ENCODE assay signal across 10 cellular contexts in genomic region chr7:44914992-44915607, GRCh38. TPM values are rescaled to one million over a fixed set of nuclear protein-coding genes. Genes with fewer than 3 reads are reported as not detected.
DNase-seq lines count a peak whose midpoint lies in the region; ATAC-seq and TF ChIP-seq lines count a peak whose summit lies in the region.
"Had no signal": no experiment of that assay in that cellular context is flagged by ENCODE, and none has a peak within 500 bp of the region (broad histone marks: within the 10 kb centered on the region; RNA-seq: fewer than 3 reads in every experiment).

No MANE protein-coding gene starts in this region.

- H3K27ac Mint-ChIP-seq in CD8-positive, alpha-beta T cell = peak overlapping the region; percentile 87

- peaks cover 4% of the 10 kb centered on the region for H3K4me1 Mint-ChIP-seq in CD8-positive, alpha-beta T cell (ENCODE audit: low read depth)

- no peak overlapping the region for H3K9ac ChIP-seq in neuronal stem cell (ENCODE audit: low read depth, low read length, poor library complexity)

- no peak overlapping the region for H2BK5ac ChIP-seq in neuronal stem cell (ENCODE audit: low read length)

- TF ChIP-seq CTCF in CD8-positive, alpha-beta T cell (IDR thresholded peaks at IDR 0.05) = no peak

- no peaks in the 10 kb centered on the region for H3K27me3 ChIP-seq in CD8-positive, alpha-beta T cell (ENCODE audit: insufficient read depth, low read length)
- peaks cover 0 to 2% (median 0%) of the 10 kb centered on the region in 3 experiments for H3K27me3 ChIP-seq in neuronal stem cell (ENCODE audit: control insufficient read depth in 3 of 3, insufficient read depth in 3 of 3, low read depth in 1 of 3, low read length in 3 of 3)
- H3K27me3 ChIP-seq: BLaER1 treated with 17β-estradiol and CSF1 and Interleukin-3, amounts not matched to agents 10 nM and 100 nM had no signal

- H3K79me1 ChIP-seq in neuronal stem cell (ENCODE audit: low read depth, low read length) = no peaks in the 10 kb centered on the region

- WGBS in neuronal stem cell (ENCODE audit: extremely low coverage in 2 of 2, insufficient read length in 2 of 2, insufficient replicate concordance in 1 of 2), 2 donors = no CpG with 5 or more reads among the region's 10 CpGs

- H3K9me3 Mint-ChIP-seq in CD8-positive, alpha-beta T cell = no peaks in the 10 kb centered on the region

- H3K4me1 ChIP-seq in CD8-positive, alpha-beta T cell (ENCODE audit: insufficient read depth, low read length) = no peaks in the 10 kb centered on the region
- H3K4me1 ChIP-seq in neuronal stem cell (ENCODE audit: control insufficient read depth in 2 of 2, insufficient read depth in 1 of 2, low read depth in 1 of 2, low read length in 2 of 2) = peaks cover 0 to 2% of the 10 kb centered on the region in 2 donors

- H3K27me3 Mint-ChIP-seq in CD8-positive, alpha-beta T cell (ENCODE audit: low read depth) = no peaks in the 10 kb centered on the region

- no peak overlapping the region for H3K4ac ChIP-seq in neuronal stem cell (ENCODE audit: low read length)

- H3K4me2 ChIP-seq in neuronal stem cell (ENCODE audit: insufficient read depth, low read length, poor library complexity, severe bottlenecking) = no peak overlapping the region

- peak; percentile 25 to 86 (median 54) for DNase-seq in CD8-positive, alpha-beta T cell
- peak; percentile 76 for DNase-seq in activated CD8-positive, alpha-beta memory T cell treated with anti-CD3 and anti-CD28 coated beads, Interleukin-2, amount 50 U/mL, for 48 hours
- DNase-seq in neuronal stem cell (ENCODE audit: low spot score) = no peak
- DNase-seq in DMS114 treated with DMSO at 0.1 percent for 48 hours (lab: John Stamatoyannopoulos, UW; ENCODE audit: unreplicated experiment) = no peak
- DNase-seq in cerebellar nuclear complex (lab: John Stamatoyannopoulos, UW) = no peak
- DNase-seq in 8988T = no peak
- no peak for DNase-seq in HPDE6-E6E7 (ENCODE audit: extremely low spot score)
- DNase-seq: NCI-H345 had no signal

- POLR2A ChIA-PET in CD8-positive, alpha-beta T cell (lab: Charles Lee) = interaction anchor here (0.6 kb wide), 1 partner anchor 30 kb away, joined by 4 read pairs; the partner anchor contains the start of gene PURB

- no peak overlapping the region for H3K23ac ChIP-seq in neuronal stem cell (ENCODE audit: low read depth, low read length, poor library complexity)

- intact Hi-C loops in CD8-positive, alpha-beta T cell (cut with DNase I, micrococcal nuclease) = loop anchor here (1.0 to 2.0 kb wide), 2 partner anchors 30 kb away; partner anchors contain the start of gene PURB (in 2 of the 2)

- H2AK5ac ChIP-seq in neuronal stem cell (ENCODE audit: low read depth, low read length) = no peak overlapping the region

- no peak overlapping the region for H3K4me3 ChIP-seq in CD8-positive, alpha-beta T cell (ENCODE audit: low read depth, low read length)
- H3K4me3 ChIP-seq in neuronal stem cell (ENCODE audit: low read length in 2 of 2) = no peak overlapping the region
- H3K4me3 ChIP-seq: BLaER1 treated with 17β-estradiol and CSF1 and Interleukin-3, amounts not matched to agents 10 nM and 100 nM had no signal

- no peaks in the 10 kb centered on the region for H3K36me3 Mint-ChIP-seq in CD8-positive, alpha-beta T cell

- H2BK120ac ChIP-seq in neuronal stem cell (ENCODE audit: low read depth, low read length) = no peak overlapping the region

- H2BK12ac ChIP-seq in neuronal stem cell (ENCODE audit: low read length) = no peak overlapping the region

- H3K27ac ChIP-seq in CD8-positive, alpha-beta T cell (ENCODE audit: low read depth, low read length) = no peak overlapping the region
- no peak overlapping the region for H3K27ac ChIP-seq in neuronal stem cell (replicated peaks; ENCODE audit: low read length)

- no peak overlapping the region for H3K18ac ChIP-seq in neuronal stem cell (ENCODE audit: low read length)

- H4K8ac ChIP-seq in neuronal stem cell (ENCODE audit: low read depth, low read length) = no peak overlapping the region

- no peak overlapping the region for H3K14ac ChIP-seq in neuronal stem cell (ENCODE audit: low read length)

- no peak overlapping the region for H4K91ac ChIP-seq in neuronal stem cell (ENCODE audit: low read depth, low read length, poor library complexity)

- H2AFZ ChIP-seq in neuronal stem cell (ENCODE audit: low read length) = peak overlapping the region; percentile 32

- H2BK15ac ChIP-seq in neuronal stem cell (ENCODE audit: low read length) = no peak overlapping the region

- H3K36me3 ChIP-seq in CD8-positive, alpha-beta T cell (ENCODE audit: insufficient read depth, low read length) = no peaks in the 10 kb centered on the region
- H3K36me3 ChIP-seq in neuronal stem cell (replicated peaks in 1 of 2; ENCODE audit: control insufficient read depth in 2 of 2, insufficient read depth in 2 of 2, low read length in 2 of 2) = no peaks in the 10 kb centered on the region
- H3K36me3 ChIP-seq: BLaER1 treated with 17β-estradiol and CSF1 and Interleukin-3, amounts not matched to agents 10 nM and 100 nM had no signal

- no peak overlapping the region for H3K4me3 Mint-ChIP-seq in CD8-positive, alpha-beta T cell

- peak; percentile 92 for ATAC-seq in CD8-positive, alpha-beta T cell
- ATAC-seq in HG03175 (IDR thresholded peaks at IDR 0.05; ENCODE audit: unreplicated experiment) = peak; percentile 59

- no peaks in the 10 kb centered on the region for H3K9me3 ChIP-seq in CD8-positive, alpha-beta T cell (ENCODE audit: low read length)
- no peaks in the 10 kb centered on the region for H3K9me3 ChIP-seq in neuronal stem cell (replicated peaks in 1 of 2; ENCODE audit: control insufficient read depth in 2 of 2, insufficient read depth in 1 of 2, low read depth in 1 of 2, low read length in 2 of 2)

- CTCF ChIA-PET in CD8-positive, alpha-beta T cell (lab: Charles Lee) = interaction anchor here (0.7 to 1.2 kb wide), 2 partner anchors 20 to 24 kb away, joined by 3 to 4 read pairs; no protein-coding TSS in a partner anchor

RNA-seq across cellular contexts. Expression of gene PURB, which starts 29.8 kb away (rescaled TPM):
- 10 to 100 TPM; 16.3 to 16.5 TPM for total RNA-seq in CD8-positive, alpha-beta T cell
- 12.2 TPM for polyA plus RNA-seq in neuronal stem cell (2013, experiment 1 of 2)
- 12.7 TPM for polyA plus RNA-seq in neuronal stem cell (2013, experiment 2 of 2)

Comparison
In these comparisons a context has a peak if more than half of its experiments do, and no peak if none do; other contexts are left out.
1. DNase-seq: peak in CD8-positive, alpha-beta T cell (7 of 7) and activated CD8-positive, alpha-beta memory T cell treated with anti-CD3 and anti-CD28 coated beads, Interleukin-2, amount 50 U/mL, for 48 hours (single experiment); none in neuronal stem cell (single experiment), DMS114 treated with DMSO at 0.1 percent for 48 hours (single experiment), cerebellar nuclear complex (0 of 2), 8988T (single experiment) and HPDE6-E6E7 (single experiment).